23 cellular contexts compared by ENCODE assay signal in the genomic region with DNA sequence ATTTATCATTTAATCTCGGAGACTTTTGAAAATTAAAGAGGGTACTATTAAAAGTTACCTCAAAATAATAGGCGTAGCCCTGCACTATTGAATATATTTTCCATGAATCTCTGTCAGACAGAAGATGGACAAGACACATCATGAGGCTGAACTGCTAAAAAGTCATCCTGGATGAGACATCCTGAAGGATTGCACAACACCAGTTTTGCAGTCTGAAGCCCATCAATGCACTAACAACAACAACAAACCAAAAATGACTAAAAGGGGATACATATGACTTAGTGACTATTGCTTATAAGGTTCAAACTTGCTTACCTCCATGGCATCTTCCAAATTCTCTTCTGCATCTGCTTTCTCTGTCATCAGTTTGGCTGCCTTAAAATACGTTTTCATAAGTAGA.
"Had no signal": no experiment of that assay in that cellular context is flagged by ENCODE, and none has a peak within 500 bp of the region (broad histone marks: within the 10 kb centered on the region; RNA-seq: fewer than 3 reads in every experiment).

No MANE protein-coding gene starts in this region.

- H3K4me2 ChIP-seq: SK-N-SH had no signal

- H3K36me3 ChIP-seq: SJSA1 had no signal

- H3K4me1 ChIP-seq: Peyer's patch, SJSA1 had no signal

- DNase-seq: activated CD4-positive, alpha-beta T cell treated with anti-CD3 and anti-CD28 coated beads for 36 hours; activated CD4-positive, alpha-beta T cell treated with anti-CD3 and anti-CD28 coated beads, Interleukin-2, amount 10 ng/mL, durations not matched to agents 7 days and 5 days; activated CD4-positive, alpha-beta T cell treated with anti-CD3 and anti-CD28 coated beads, Interleukin-2, amount 50 U/mL, for 48 hours; activated CD8-positive, alpha-beta T cell treated with anti-CD3 and anti-CD28 coated beads, Interleukin-2, amount 10 ng/mL, durations not matched to agents 7 days and 5 days; activated gamma-delta T cell treated with Interleukin-2 at 50 U/mL for 16 hours; activated naive CD4-positive, alpha-beta T cell treated with anti-CD3 and anti-CD28 coated beads, Interleukin-2, amount 10 ng/mL, durations not matched to agents 7 days and 5 days; activated naive CD8-positive, alpha-beta T cell treated with anti-CD3 and anti-CD28 coated beads, Interleukin-2, amount 50 U/mL, for 24 hours; activated T-cell treated with anti-CD3 and anti-CD28 coated beads, Interleukin-2, amount 50 U/mL, for 24 hours; anterior cingulate cortex; central memory CD4-positive, alpha-beta T cell; MV-4-11; NCI-H1092; NCI-H1436 treated with DMSO at 0.1 percent for 48 hours; NCI-H1694 treated with DMSO at 0.1 percent for 48 hours; NCI-H2029; NCI-H345; NCI-H524 treated with DMSO at 0.1 percent for 48 hours; PC-3; Peyer's patch; RPMI8226; SHP77 treated with DMSO at 0.1 percent for 48 hours; SK-N-SH had no signal

- H3K9me3 ChIP-seq: SJSA1, SK-N-SH had no signal

- H3K27ac ChIP-seq: Peyer's patch, SJSA1 had no signal

- H3K27me3 ChIP-seq: Peyer's patch, SJSA1 had no signal

- H3K9ac ChIP-seq: SK-N-SH had no signal

- H3K4me3 ChIP-seq: Peyer's patch, SJSA1 had no signal
